In the genomic region with DNA sequence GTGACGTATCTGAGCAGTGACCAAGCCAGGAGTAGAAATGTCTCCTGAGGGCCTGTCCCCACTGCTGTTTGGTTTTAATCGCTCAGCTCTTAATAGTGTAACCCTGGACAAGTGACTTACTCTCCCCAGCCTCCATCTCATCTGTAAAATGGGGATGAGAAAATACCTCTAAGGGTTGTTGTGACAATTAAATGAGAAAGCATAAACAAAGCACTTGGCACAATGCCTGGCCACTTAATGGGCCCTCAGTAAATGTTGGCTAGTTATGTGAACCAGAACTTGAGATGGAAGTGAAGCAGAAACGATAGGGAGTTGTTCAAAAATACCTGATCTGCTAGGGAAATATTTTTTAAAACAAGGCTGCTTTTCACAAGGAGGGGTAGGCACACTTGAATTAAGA, we compare ENCODE assay signal across 10 cellular contexts. TPM values are rescaled to one million over a fixed set of nuclear protein-coding genes. Genes with fewer than 3 reads are reported as not detected.
DNase-seq lines count a peak whose midpoint lies in the region; ATAC-seq and TF ChIP-seq lines count a peak whose summit lies in the region.
"Had no signal": no experiment of that assay in that cellular context is flagged by ENCODE, and none has a peak within 500 bp of the region (broad histone marks: within the 10 kb centered on the region; RNA-seq: fewer than 3 reads in every experiment).

No MANE protein-coding gene starts in this region.

- no peaks in the 10 kb centered on the region for H3K79me2 ChIP-seq in OCI-LY3 (ENCODE audit: low read length)
- peaks cover 49% of the 10 kb centered on the region for H3K79me2 ChIP-seq in fibroblast of lung (ENCODE audit: control insufficient read depth, insufficient read depth, low read length)
- H3K79me2 ChIP-seq in trophoblast cell (ENCODE audit: control insufficient read depth, insufficient read depth, low read length, poor library complexity): no peaks in the 10 kb centered on the region

- H3K9me3 ChIP-seq in OCI-LY3 (ENCODE audit: insufficient read depth, low read length) (no peaks in the 10 kb centered on the region), fibroblast of lung (ENCODE audit: control insufficient read depth, insufficient read depth, low read depth, low read length) (no peaks in the 10 kb centered on the region), trophoblast cell (ENCODE audit: insufficient read depth, low read depth, low read length) (no peaks in the 10 kb centered on the region)
- no peaks in the 10 kb centered on the region for H3K9me3 ChIP-seq in CD4-positive, alpha-beta memory T cell (ENCODE audit: control insufficient read depth in 1 of 2, low read length in 2 of 2)

- no peak overlapping the region for H3K23ac ChIP-seq in trophoblast cell (ENCODE audit: low read length)

- H3K9ac ChIP-seq in OCI-LY3 (ENCODE audit: low read length): no peak overlapping the region
- H3K9ac ChIP-seq in fibroblast of lung (ENCODE audit: insufficient read depth, low read length): no peak overlapping the region
- no peak overlapping the region for H3K9ac ChIP-seq in trophoblast cell (ENCODE audit: low read length)

- H3K36me3 ChIP-seq in OCI-LY3 (replicated peaks; ENCODE audit: low read depth, low read length) (no peaks in the 10 kb centered on the region), fibroblast of lung (ENCODE audit: control insufficient read depth, insufficient read depth, low read length) (no peaks in the 10 kb centered on the region), trophoblast cell (ENCODE audit: control insufficient read depth in 1 of 2, insufficient read depth in 2 of 2, low read length in 2 of 2) (peaks cover 7 to 9% of the 10 kb centered on the region in 2 experiments)
- H3K36me3 ChIP-seq in CD4-positive, alpha-beta memory T cell (ENCODE audit: insufficient read depth, low read length): no peaks in the 10 kb centered on the region

- peak overlapping the region; percentile 12 for H4K12ac ChIP-seq in trophoblast cell (ENCODE audit: low read depth, low read length)

- H4K91ac ChIP-seq in trophoblast cell (ENCODE audit: low read depth, low read length): peak overlapping the region; percentile 40

- DNase-seq in COLO668 (lab: John Stamatoyannopoulos, UW; ENCODE audit: unreplicated experiment): peak; percentile 21
- peak in 1 of 2 donors; percentile 47 for DNase-seq in fibroblast of lung (ENCODE audit: low read depth in 2 of 2)
- DNase-seq in trophoblast cell: no peak
- DNase-seq in CD4-positive, alpha-beta memory T cell: no peak
- no peak for DNase-seq in activated CD4-positive, alpha-beta T cell treated with anti-CD3 and anti-CD28 coated beads for 4 hours
- DNase-seq in GM13977 (ENCODE audit: low spot score): no peak
- DNase-seq: CD8-positive, alpha-beta T cell; naive thymus-derived CD8-positive, alpha-beta T cell had no signal

- ATAC-seq in GM21423 (IDR thresholded peaks at IDR 0.05; ENCODE audit: unreplicated experiment): no peak
- ATAC-seq: CD8-positive, alpha-beta T cell; naive thymus-derived CD8-positive, alpha-beta T cell had no signal

- POLR2A ChIA-PET in CD4-positive, alpha-beta memory T cell (lab: Charles Lee; ENCODE audit: partially characterized antibody): no interaction called here

- H3K4me3 ChIP-seq in OCI-LY3 (ENCODE audit: low read length) (no peak overlapping the region), fibroblast of lung (replicated peaks in 1 of 4; ENCODE audit: control extremely low read depth in 1 of 4, insufficient read depth in 1 of 4, low read depth in 3 of 4, low read length in 4 of 4) (peak overlapping the region in 2 of 4 experiments; percentile 60), trophoblast cell (ENCODE audit: low read depth, low read length) (no peak overlapping the region)
- no peak overlapping the region for H3K4me3 ChIP-seq in CD4-positive, alpha-beta memory T cell (ENCODE audit: low read length in 2 of 2)

- H3K27me3 ChIP-seq in OCI-LY3 (ENCODE audit: low read depth, low read length) (peaks cover 3% of the 10 kb centered on the region; the same call in 1 of the 2 replicates), fibroblast of lung (ENCODE audit: control insufficient read depth, insufficient read depth, low read length) (no peaks in the 10 kb centered on the region), trophoblast cell (ENCODE audit: insufficient read depth, low read length) (no peaks in the 10 kb centered on the region)
- no peaks in the 10 kb centered on the region for H3K27me3 ChIP-seq in CD4-positive, alpha-beta memory T cell (ENCODE audit: insufficient read depth, low read length)

- no peaks in the 10 kb centered on the region for H3K36me3 Mint-ChIP-seq in CD4-positive, alpha-beta memory T cell
- H3K36me3 Mint-ChIP-seq: CD8-positive, alpha-beta T cell; naive thymus-derived CD8-positive, alpha-beta T cell had no signal

- peaks cover 17% of the 10 kb centered on the region for H3K79me1 ChIP-seq in trophoblast cell (ENCODE audit: low read length)

- no peak overlapping the region for H3K27ac ChIP-seq in OCI-LY3 (ENCODE audit: low read length)
- H3K27ac ChIP-seq in fibroblast of lung (ENCODE audit: insufficient read depth, low read length): peak overlapping the region; percentile 74
- no peak overlapping the region for H3K27ac ChIP-seq in trophoblast cell (ENCODE audit: low read depth, low read length)
- H3K27ac ChIP-seq in CD4-positive, alpha-beta memory T cell (ENCODE audit: low read depth, low read length): no peak overlapping the region

- TF ChIP-seq CTCF in OCI-LY3 (IDR thresholded peaks at IDR 0.05; ENCODE audit: low read depth, low read length): no peak
- no peak for TF ChIP-seq CTCF in fibroblast of lung (conservative IDR thresholded peaks at IDR 0.05 in 1 of 2, IDR thresholded peaks at IDR 0.05 in 1 of 2; ENCODE audit: low read depth in 1 of 2, low read length in 2 of 2)
- TF ChIP-seq CTCF in GM13977 (IDR thresholded peaks at IDR 0.05; ENCODE audit: extremely low read depth, insufficient read depth, missing control alignments): no peak

- WGBS in trophoblast cell (ENCODE audit: extremely low coverage, insufficient coverage, insufficient read length): no CpG with 5 or more reads among the region's 3 CpGs

- no peak overlapping the region for H3K14ac ChIP-seq in trophoblast cell (ENCODE audit: low read length)

- intact Hi-C loops in CD4-positive, alpha-beta memory T cell (cut with micrococcal nuclease): no loop called here

- H2AFZ ChIP-seq in OCI-LY3 (ENCODE audit: low read depth, low read length): peak overlapping the region; percentile 27; the same call in 1 of the 2 replicates
- H2AFZ ChIP-seq in fibroblast of lung (ENCODE audit: low read length): no peak overlapping the region
- no peak overlapping the region for H2AFZ ChIP-seq in trophoblast cell (ENCODE audit: insufficient read depth, low read length, poor library complexity)

- no peak overlapping the region for H2BK5ac ChIP-seq in trophoblast cell (ENCODE audit: low read depth, low read length, poor library complexity)

- peak overlapping the region; percentile 19 for H2BK120ac ChIP-seq in trophoblast cell (ENCODE audit: insufficient read depth, low read length, poor library complexity)

- peaks cover 3 to 25% of the 10 kb centered on the region in 2 donors for H3K27me3 Mint-ChIP-seq in CD4-positive, alpha-beta memory T cell

- H3K4ac ChIP-seq in trophoblast cell (ENCODE audit: low read depth, low read length): no peak overlapping the region

- H2AK5ac ChIP-seq in trophoblast cell (ENCODE audit: low read length): no peak overlapping the region

- peaks cover 0 to 2% (median 0%) of the 10 kb centered on the region in 8 donors for H3K9me3 Mint-ChIP-seq in CD4-positive, alpha-beta memory T cell
- H3K9me3 Mint-ChIP-seq: CD8-positive, alpha-beta T cell; naive thymus-derived CD8-positive, alpha-beta T cell had no signal

- H3K4me1 ChIP-seq in OCI-LY3 (ENCODE audit: low read length) (0 out of 2 replicates have a peak, but pooled peaks cover 3% of the 10 kb centered on the region), fibroblast of lung (ENCODE audit: control insufficient read depth, extremely low read depth, insufficient read depth, low read length) (peaks cover 25% of the 10 kb centered on the region), trophoblast cell (ENCODE audit: control insufficient read depth in 1 of 2, insufficient read depth in 2 of 2, low read length in 2 of 2) (peaks cover 16 to 22% of the 10 kb centered on the region in 2 experiments)
- no peaks in the 10 kb centered on the region for H3K4me1 ChIP-seq in CD4-positive, alpha-beta memory T cell (ENCODE audit: insufficient read depth, low read length)

- peak overlapping the region; percentile 39 for H4K8ac ChIP-seq in trophoblast cell (ENCODE audit: low read depth, low read length)

- H3K4me1 Mint-ChIP-seq in CD4-positive, alpha-beta memory T cell: no peaks in the 10 kb centered on the region

- H4K20me1 ChIP-seq in OCI-LY3 (ENCODE audit: insufficient read depth, low read length): no peaks in the 10 kb centered on the region
- H4K20me1 ChIP-seq in fibroblast of lung (ENCODE audit: control insufficient read depth, extremely low read depth, insufficient read depth, low read length): no peaks in the 10 kb centered on the region

- peak overlapping the region; percentile 54 for H3K18ac ChIP-seq in trophoblast cell (ENCODE audit: low read length)

- no peak overlapping the region for H3K4me3 Mint-ChIP-seq in CD4-positive, alpha-beta memory T cell
- H3K4me3 Mint-ChIP-seq: CD8-positive, alpha-beta T cell had no signal

- H3K27ac Mint-ChIP-seq in CD4-positive, alpha-beta memory T cell: no peak overlapping the region
- H3K27ac Mint-ChIP-seq: CD8-positive, alpha-beta T cell had no signal

- H2BK12ac ChIP-seq in trophoblast cell (ENCODE audit: low read length): peak overlapping the region; percentile 51

- in situ Hi-C loops in GM13977 (cut with MboI; ENCODE audit: low pct_unique_long_range_greater_than_20kb, low sequenced_read_pairs, unreplicated experiment): no loop called here

- CTCF ChIA-PET in CD4-positive, alpha-beta memory T cell (lab: Charles Lee; ENCODE audit: partially characterized antibody): no interaction called here

- H3K4me2 ChIP-seq in OCI-LY3 (ENCODE audit: low read length) (no peak overlapping the region), fibroblast of lung (ENCODE audit: extremely low read depth, insufficient read depth, low read length) (peak overlapping the region; percentile 64), trophoblast cell (ENCODE audit: low read length) (no peak overlapping the region)

RNA-seq across cellular contexts. Expression of gene HMGA2, which starts 58.2 kb away (rescaled TPM):
- total RNA-seq in fibroblast of lung: 4.4 and 7.3 TPM in 2 replicates
- 8.2 and 15.9 TPM in 2 replicates for polyA plus RNA-seq in fibroblast of lung
- 7.0 and 15.7 TPM in 2 replicates for polyA plus RNA-seq in fibroblast of lung (2012)
- polyA minus RNA-seq in fibroblast of lung (ENCODE audit: low replicate concordance): 6.4 and 9.3 TPM in 2 replicates
- 268 and 276 TPM in 2 replicates for polyA plus RNA-seq in trophoblast cell (2013)
- not detected for total RNA-seq in CD4-positive, alpha-beta memory T cell
- polyA plus RNA-seq in CD4-positive, alpha-beta memory T cell: not detected
- total RNA-seq: CD8-positive, alpha-beta T cell; naive thymus-derived CD8-positive, alpha-beta T cell had no signal
- polyA plus RNA-seq: naive thymus-derived CD8-positive, alpha-beta T cell had no signal
